ENCODE assay signal across 2 cellular contexts in the genomic region with DNA sequence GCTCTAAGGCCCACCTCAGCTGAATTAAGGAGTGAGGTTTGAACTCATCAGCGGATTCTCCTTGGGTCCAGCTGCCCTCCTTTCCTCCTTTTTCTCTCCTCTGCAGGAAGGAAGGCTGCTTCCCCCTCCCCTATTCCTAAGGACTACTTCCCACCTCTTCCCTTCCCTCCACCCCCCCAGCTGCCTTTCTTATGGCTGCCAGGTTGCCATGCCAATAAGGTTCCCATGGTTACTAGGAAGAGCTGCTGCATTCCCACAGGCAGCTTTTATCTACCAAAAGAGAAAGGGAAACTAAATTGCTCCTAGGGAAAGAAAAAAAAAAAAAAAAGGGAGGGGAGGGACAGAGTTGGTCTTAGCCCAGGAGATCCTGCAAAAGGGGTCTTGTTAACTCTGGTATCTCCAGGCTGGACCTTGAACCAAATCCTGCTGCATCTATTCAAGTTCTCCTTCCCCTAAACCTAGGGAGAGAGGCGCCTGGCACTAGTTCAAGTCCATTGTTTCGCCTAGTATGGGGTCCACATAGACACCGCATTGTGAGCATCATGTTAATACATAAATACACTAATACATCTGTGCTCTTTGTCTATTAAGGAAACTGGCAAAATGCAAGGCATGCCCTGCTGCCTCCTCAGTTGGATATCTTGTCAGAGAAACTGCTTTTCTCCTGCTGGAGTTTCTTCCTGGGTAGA.
TF ChIP-seq lines count a peak whose summit lies in the region.

No MANE protein-coding gene starts in this region.

TF ChIP-seq in SK-N-SH, 30 proteins besides CTCF, POLR2A, EP300 and RAD21 (continued from another document):
- TF ChIP-seq USF1 (IDR thresholded peaks at IDR 0.05; ENCODE audit: borderline replicate concordance, low read depth) (no peak), POLR2AphosphoS5 (IDR thresholded peaks at IDR 0.05; ENCODE audit: low read depth, low read length) (no peak), CHD2 (IDR thresholded peaks at IDR 0.05; ENCODE audit: low read length, partially characterized antibody) (no peak), FOSL2 (IDR thresholded peaks at IDR 0.05; ENCODE audit: borderline replicate concordance, low read depth) (no peak), RCOR1 (IDR thresholded peaks at IDR 0.05; ENCODE audit: low read length) (no peak), NFIC (IDR thresholded peaks at IDR 0.05; ENCODE audit: borderline replicate concordance) (no peak), TCF12 (IDR thresholded peaks at IDR 0.05) (no peak), RFX5 (IDR thresholded peaks at IDR 0.05; ENCODE audit: low read length) (peak; percentile 73; the same call in 1 of the 2 replicates)

TF ChIP-seq in SK-N-SH treated with all-trans-retinoic acid at 6 μM for 48 hours, 23 proteins besides CTCF, POLR2A, EP300 and RAD21 (continued from another document):
- no peak for TF ChIP-seq TOX (CRISPR knock-in tag; IDR thresholded peaks at IDR 0.05; ENCODE audit: borderline replicate concordance)
- no peak for TF ChIP-seq ZFP30 (CRISPR knock-in tag; IDR thresholded peaks at IDR 0.05)
- no peak for TF ChIP-seq PATZ1 (CRISPR knock-in tag; IDR thresholded peaks at IDR 0.05; ENCODE audit: borderline replicate concordance)
- no peak for TF ChIP-seq RARB (CRISPR knock-in tag; IDR thresholded peaks at IDR 0.05)
- no peak for TF ChIP-seq TCF4 (CRISPR knock-in tag; IDR thresholded peaks at IDR 0.05; ENCODE audit: borderline replicate concordance)
- no peak for TF ChIP-seq ZFP3 (CRISPR knock-in tag; IDR thresholded peaks at IDR 0.05)
- TF ChIP-seq, protein P1, sequence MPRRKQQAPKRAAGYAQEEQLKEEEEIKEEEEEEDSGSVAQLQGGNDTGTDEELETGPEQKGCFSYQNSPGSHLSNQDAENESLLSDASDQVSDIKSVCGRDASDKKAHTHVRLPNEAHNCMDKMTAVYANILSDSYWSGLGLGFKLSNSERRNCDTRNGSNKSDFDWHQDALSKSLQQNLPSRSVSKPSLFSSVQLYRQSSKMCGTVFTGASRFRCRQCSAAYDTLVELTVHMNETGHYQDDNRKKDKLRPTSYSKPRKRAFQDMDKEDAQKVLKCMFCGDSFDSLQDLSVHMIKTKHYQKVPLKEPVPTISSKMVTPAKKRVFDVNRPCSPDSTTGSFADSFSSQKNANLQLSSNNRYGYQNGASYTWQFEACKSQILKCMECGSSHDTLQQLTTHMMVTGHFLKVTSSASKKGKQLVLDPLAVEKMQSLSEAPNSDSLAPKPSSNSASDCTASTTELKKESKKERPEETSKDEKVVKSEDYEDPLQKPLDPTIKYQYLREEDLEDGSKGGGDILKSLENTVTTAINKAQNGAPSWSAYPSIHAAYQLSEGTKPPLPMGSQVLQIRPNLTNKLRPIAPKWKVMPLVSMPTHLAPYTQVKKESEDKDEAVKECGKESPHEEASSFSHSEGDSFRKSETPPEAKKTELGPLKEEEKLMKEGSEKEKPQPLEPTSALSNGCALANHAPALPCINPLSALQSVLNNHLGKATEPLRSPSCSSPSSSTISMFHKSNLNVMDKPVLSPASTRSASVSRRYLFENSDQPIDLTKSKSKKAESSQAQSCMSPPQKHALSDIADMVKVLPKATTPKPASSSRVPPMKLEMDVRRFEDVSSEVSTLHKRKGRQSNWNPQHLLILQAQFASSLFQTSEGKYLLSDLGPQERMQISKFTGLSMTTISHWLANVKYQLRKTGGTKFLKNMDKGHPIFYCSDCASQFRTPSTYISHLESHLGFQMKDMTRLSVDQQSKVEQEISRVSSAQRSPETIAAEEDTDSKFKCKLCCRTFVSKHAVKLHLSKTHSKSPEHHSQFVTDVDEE (CRISPR knock-in tag; IDR thresholded peaks at IDR 0.05): no peak
- TF ChIP-seq ARNTL (CRISPR knock-in tag; IDR thresholded peaks at IDR 0.05; ENCODE audit: borderline replicate concordance, low read depth): no peak
- no peak for TF ChIP-seq ISL1 (CRISPR knock-in tag; IDR thresholded peaks at IDR 0.05)
- no peak for TF ChIP-seq CREB5 (CRISPR knock-in tag; IDR thresholded peaks at IDR 0.05; ENCODE audit: low read depth)
- TF ChIP-seq ZNF70 (CRISPR knock-in tag; IDR thresholded peaks at IDR 0.05): no peak
TF ChIP-seq in SK-N-SH treated with all-trans-retinoic acid at 6 μM for 48 hours: peak in this region for 0.
